ENCODE assay signal across 28 cellular contexts in the genomic region with DNA sequence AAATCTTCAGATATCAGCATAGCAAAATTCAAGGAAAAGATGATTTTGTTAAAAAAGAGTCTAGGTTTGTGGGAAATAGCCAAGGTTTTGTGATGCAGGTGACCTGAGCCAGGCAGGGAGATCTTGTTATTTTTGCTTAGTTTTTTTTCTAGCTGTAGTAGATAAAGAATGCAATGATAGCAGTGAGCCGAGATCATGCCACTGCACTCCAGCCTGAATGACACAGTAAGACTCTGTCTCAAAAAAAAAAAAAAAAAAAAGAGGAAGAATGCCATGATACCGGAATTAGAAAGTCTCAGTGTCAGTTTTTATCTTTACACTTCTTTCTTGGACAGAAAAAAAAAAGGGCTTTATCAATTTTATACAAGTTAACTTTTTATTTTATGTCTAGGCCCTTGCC. TPM values are rescaled to one million over a fixed set of nuclear protein-coding genes. Genes with fewer than 3 reads are reported as not detected.
"Had no signal": no experiment of that assay in that cellular context is flagged by ENCODE, and none has a peak within 500 bp of the region (broad histone marks: within the 10 kb centered on the region; RNA-seq: fewer than 3 reads in every experiment).

No MANE protein-coding gene starts in this region.

- ATAC-seq: activated naive CD4-positive, alpha-beta T cell treated with anti-CD3 and anti-CD28 coated beads, Interleukin-2, amount 50 U/mL, for 72 hours; activated T-cell treated with anti-CD3 and anti-CD28 coated beads, Interleukin-2, amount 50 U/mL, for 72 hours; gastroesophageal sphincter; heart left ventricle; stimulated activated naive CD8-positive, alpha-beta T cell treated with anti-CD3 and anti-CD28 coated beads, Interleukin-15, amount 100 ng/mL, for 72 hours had no signal

- H3K4me1 Mint-ChIP-seq: stimulated activated naive CD8-positive, alpha-beta T cell treated with anti-CD3 and anti-CD28 coated beads, Interleukin-15, amount 100 ng/mL, for 72 hours had no signal

- H3K36me3 Mint-ChIP-seq: neural progenitor cell had no signal

- H3K4me3 ChIP-seq: adrenal gland, esophagus muscularis mucosa, gastroesophageal sphincter, heart left ventricle, left ventricle myocardium inferior, neural progenitor cell, prostate gland, right atrium auricular region had no signal

- H3K36me3 ChIP-seq: adrenal gland, esophagus muscularis mucosa, heart left ventricle, left ventricle myocardium inferior, neural progenitor cell, prostate gland, right atrium auricular region had no signal

- H3K9me3 ChIP-seq: adrenal gland, prostate gland had no signal

- H3K9ac ChIP-seq: neural progenitor cell had no signal

- H3K4me1 ChIP-seq: adrenal gland, esophagus muscularis mucosa, gastroesophageal sphincter, heart left ventricle, left ventricle myocardium inferior, prostate gland, right atrium auricular region had no signal

- H3K27me3 ChIP-seq: adrenal gland, esophagus muscularis mucosa, gastroesophageal sphincter, heart left ventricle, neural progenitor cell, right atrium auricular region had no signal

- FAIRE-seq: bronchial epithelial cell, endothelial cell of umbilical vein had no signal

- H3K27ac ChIP-seq: adrenal gland, esophagus muscularis mucosa, gastroesophageal sphincter, heart left ventricle, left ventricle myocardium inferior, neural progenitor cell, prostate gland, right atrium auricular region had no signal

- H3K4me3 Mint-ChIP-seq: activated T-cell treated with anti-CD3 and anti-CD28 coated beads, Interleukin-2, amount 50 U/mL, for 72 hours; dendritic cell treated with granulocyte-macrophage colony-stimulating factor and Interleukin-4, amounts not matched to agents 40 ng/mL and 50 ng/mL, for 4 days; stimulated activated naive CD8-positive, alpha-beta T cell treated with anti-CD3 and anti-CD28 coated beads, Interleukin-15, amount 100 ng/mL, for 72 hours; T-helper 2 cell treated with Interferon-gamma antibody and Interleukin-4, amounts not matched to agents 5 μg/mL and 100 μg/mL, for 36 hours had no signal

- H3K4me2 ChIP-seq: neural progenitor cell had no signal

- DNase-seq: activated CD4-positive, alpha-beta T cell treated with anti-CD3 and anti-CD28 coated beads, Interleukin-2, amount 50 U/mL, for 1 hour; activated CD4-positive, CD25-positive, alpha-beta regulatory T cell treated with anti-CD3 and anti-CD28 coated beads, Interleukin-2, amount 50 U/mL, for 72 hours; activated CD8-positive, alpha-beta memory T cell treated with anti-CD3 and anti-CD28 coated beads for 24 hours; activated gamma-delta T cell treated with Interleukin-2 at 50 U/mL for 16 hours; activated T-cell treated with anti-CD3 and anti-CD28 coated beads, Interleukin-2, amount 50 U/mL, for 72 hours; cerebellar nuclear complex; effector CD8-positive, alpha-beta T cell; heart left ventricle; left ventricle myocardium inferior; mammary epithelial cell; midbrain; naive B cell; stimulated activated naive CD8-positive, alpha-beta T cell treated with anti-CD3 and anti-CD28 coated beads, Interleukin-15, amount 100 ng/mL, for 72 hours had no signal

- H3K27me3 Mint-ChIP-seq: dendritic cell treated with granulocyte-macrophage colony-stimulating factor and Interleukin-4, amounts not matched to agents 40 ng/mL and 50 ng/mL, for 4 days; naive B cell; stimulated activated naive CD8-positive, alpha-beta T cell treated with anti-CD3 and anti-CD28 coated beads, Interleukin-15, amount 100 ng/mL, for 72 hours had no signal

- H3K27ac Mint-ChIP-seq: activated naive CD4-positive, alpha-beta T cell treated with anti-CD3 and anti-CD28 coated beads, Interleukin-2, amount 50 U/mL, for 72 hours; activated T-cell treated with anti-CD3 and anti-CD28 coated beads, Interleukin-2, amount 50 U/mL, for 72 hours; dendritic cell treated with granulocyte-macrophage colony-stimulating factor and Interleukin-4, amounts not matched to agents 40 ng/mL and 50 ng/mL, for 4 days; neural progenitor cell; stimulated activated naive CD8-positive, alpha-beta T cell treated with anti-CD3 and anti-CD28 coated beads, Interleukin-15, amount 100 ng/mL, for 72 hours; T-helper 2 cell treated with Interferon-gamma antibody and Interleukin-4, amounts not matched to agents 5 μg/mL and 100 μg/mL, for 36 hours had no signal

RNA-seq across cellular contexts. Expression of a gene that starts 27.5 kb away (rescaled TPM):
- total RNA-seq: activated naive CD4-positive, alpha-beta T cell treated with anti-CD3 and anti-CD28 coated beads, Interleukin-2, amount 50 U/mL, for 72 hours; activated T-cell treated with anti-CD3 and anti-CD28 coated beads, Interleukin-2, amount 50 U/mL, for 72 hours; bronchial epithelial cell; endothelial cell of umbilical vein; esophagus muscularis mucosa; gastroesophageal sphincter; heart left ventricle; kidney epithelial cell; left ventricle myocardium inferior; mammary epithelial cell; osteocyte; right atrium auricular region; skeletal muscle tissue; temporal lobe had no signal
- polyA plus RNA-seq: endothelial cell of umbilical vein, heart left ventricle, mammary epithelial cell had no signal
